10 cellular contexts compared by ENCODE assay signal in the genomic region with DNA sequence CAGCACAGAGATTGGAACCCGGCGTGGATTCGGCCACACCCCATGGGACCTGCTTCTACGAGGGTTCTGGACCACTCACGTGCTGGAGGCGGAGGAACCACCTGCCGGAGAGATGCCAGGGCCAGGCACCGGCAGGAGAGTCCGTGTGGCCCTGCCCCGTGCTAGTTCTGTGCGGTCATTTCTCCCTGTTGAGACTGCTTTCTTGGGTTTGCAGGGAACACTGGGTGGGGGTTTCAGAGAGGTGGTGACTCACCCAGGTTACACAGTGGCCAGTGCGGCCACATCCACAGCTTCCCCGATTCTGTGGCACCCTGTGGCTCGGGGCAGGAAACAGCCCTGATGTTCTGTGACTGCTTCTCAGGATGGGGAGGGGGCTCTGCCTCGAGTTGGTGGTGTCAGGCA. TPM values are rescaled to one million over a fixed set of nuclear protein-coding genes. Genes with fewer than 3 reads are reported as not detected.
DNase-seq lines count a peak whose midpoint lies in the region; ATAC-seq and TF ChIP-seq lines count a peak whose summit lies in the region.
"Had no signal": no experiment of that assay in that cellular context is flagged by ENCODE, and none has a peak within 500 bp of the region (broad histone marks: within the 10 kb centered on the region; RNA-seq: fewer than 3 reads in every experiment).

No MANE protein-coding gene starts in this region.

- peaks cover 6% of the 10 kb centered on the region for H3K36me3 Mint-ChIP-seq in MCF 10A (ENCODE audit: insufficient read depth, unreplicated experiment)
- H3K36me3 Mint-ChIP-seq in natural killer cell treated with Interleukin-12 subunit alpha and Interleukin-12 subunit beta and Interleukin-15 and Interleukin-18, amount 100 ng/mL, for 72 hours, result peaks cover 8% of the 10 kb centered on the region

- H3K27ac Mint-ChIP-seq in MCF 10A (ENCODE audit: low read depth, unreplicated experiment), result peak overlapping the region; percentile 70
- peak overlapping the region; percentile 60 to 78 for H3K27ac Mint-ChIP-seq in natural killer cell treated with Interleukin-12 subunit alpha and Interleukin-12 subunit beta and Interleukin-15 and Interleukin-18, amount 100 ng/mL, for 72 hours
- H3K27ac Mint-ChIP-seq: activated naive CD8-positive, alpha-beta T cell treated with anti-CD3 and anti-CD28 coated beads for 36 hours had no signal

- peaks cover 8% of the 10 kb centered on the region for H3K9me3 Mint-ChIP-seq in MCF 10A (ENCODE audit: unreplicated experiment)
- H3K9me3 Mint-ChIP-seq in natural killer cell treated with Interleukin-12 subunit alpha and Interleukin-12 subunit beta and Interleukin-15 and Interleukin-18, amount 100 ng/mL, for 72 hours, result peaks cover 6% of the 10 kb centered on the region

- H3K4me3 Mint-ChIP-seq in MCF 10A (ENCODE audit: unreplicated experiment), result peak overlapping the region; percentile 28
- H3K4me3 Mint-ChIP-seq in natural killer cell treated with Interleukin-12 subunit alpha and Interleukin-12 subunit beta and Interleukin-15 and Interleukin-18, amount 100 ng/mL, for 72 hours, result no peak overlapping the region
- H3K4me3 Mint-ChIP-seq: activated naive CD8-positive, alpha-beta T cell treated with anti-CD3 and anti-CD28 coated beads for 36 hours had no signal

- H3K27me3 Mint-ChIP-seq in MCF 10A (ENCODE audit: insufficient read depth, unreplicated experiment), result no peaks in the 10 kb centered on the region
- peaks cover 5% of the 10 kb centered on the region in 2 donors for H3K27me3 Mint-ChIP-seq in natural killer cell treated with Interleukin-12 subunit alpha and Interleukin-12 subunit beta and Interleukin-15 and Interleukin-18, amount 100 ng/mL, for 72 hours

- POLR2A ChIA-PET in MCF 10A (lab: Yijun Ruan, JAX), result interaction anchor here (0.6 to 2.7 kb wide), 13 partner anchors 8 to 446 kb away, joined by 3 to 13 read pairs (median 5); a partner anchor contains a TSS
- POLR2A ChIA-PET in HEK293T (lab: Yijun Ruan, JAX), result interaction anchor here (0.9 to 1.2 kb wide), 2 partner anchors 40 to 59 kb away, joined by 3 read pairs; a partner anchor contains a TSS

- peaks cover 15% of the 10 kb centered on the region for H3K4me1 Mint-ChIP-seq in MCF 10A (ENCODE audit: insufficient read depth, unreplicated experiment)
- H3K4me1 Mint-ChIP-seq in natural killer cell treated with Interleukin-12 subunit alpha and Interleukin-12 subunit beta and Interleukin-15 and Interleukin-18, amount 100 ng/mL, for 72 hours (ENCODE audit: low read depth in 2 of 2), result peaks cover 15 to 34% of the 10 kb centered on the region in 2 donors

- no peak for TF ChIP-seq CTCF in MCF 10A (IDR thresholded peaks at IDR 0.05; ENCODE audit: unreplicated experiment)

- BruUV-seq in MCF 10A (replicated peaks; lab: Mats Ljungman, UMichigan), result no TSS peak

- intact Hi-C loops in MCF 10A (cut with micrococcal nuclease), result loop anchor here (5.0 kb wide), 1 partner anchor 59 kb away; a partner anchor contains a TSS

- ATAC-seq in natural killer cell treated with Interleukin-12 subunit alpha and Interleukin-12 subunit beta and Interleukin-15 and Interleukin-18, amount 100 ng/mL, for 72 hours, result peak; percentile 36 to 49

- DNase-seq in CD1c-positive myeloid dendritic cell (ENCODE audit: extremely low spot score) (peak; percentile 80), M059J (ENCODE audit: low read depth) (peak; percentile 90), MCF 10A (ENCODE audit: unreplicated experiment) (peak; percentile 68), HEK293T (ENCODE audit: extremely low spot score) (no peak), DMS153 (lab: John Stamatoyannopoulos, UW) (no peak), NCI-H2081 (lab: John Stamatoyannopoulos, UW) (no peak), NCI-H524 treated with DMSO at 0.1 percent for 48 hours (lab: John Stamatoyannopoulos, UW) (no peak)
- peak; percentile 69 for DNase-seq in natural killer cell treated with Interleukin-12 subunit alpha and Interleukin-12 subunit beta and Interleukin-15 and Interleukin-18, amount 100 ng/mL, for 72 hours (ENCODE audit: low spot score)
- DNase-seq: NCI-H2171 had no signal

- CTCF ChIA-PET in MCF 10A (lab: Yijun Ruan, JAX) (interaction anchor here (0.7 to 2.4 kb wide), 7 partner anchors 12 to 400 kb away, joined by 3 to 20 read pairs (median 6); no protein-coding TSS in a partner anchor), HEK293T (lab: Yijun Ruan, JAX) (no interaction called here)

TF ChIP-seq in HEK293T, 16 proteins besides CTCF, POLR2A, EP300 and RAD21:
- no peak for TF ChIP-seq SUZ12 (IDR thresholded peaks at IDR 0.05)
- no peak for TF ChIP-seq NFRKB (IDR thresholded peaks at IDR 0.05)
- TF ChIP-seq HDGF (IDR thresholded peaks at IDR 0.05; ENCODE audit: borderline replicate concordance), result no peak
- TF ChIP-seq, protein P1, sequence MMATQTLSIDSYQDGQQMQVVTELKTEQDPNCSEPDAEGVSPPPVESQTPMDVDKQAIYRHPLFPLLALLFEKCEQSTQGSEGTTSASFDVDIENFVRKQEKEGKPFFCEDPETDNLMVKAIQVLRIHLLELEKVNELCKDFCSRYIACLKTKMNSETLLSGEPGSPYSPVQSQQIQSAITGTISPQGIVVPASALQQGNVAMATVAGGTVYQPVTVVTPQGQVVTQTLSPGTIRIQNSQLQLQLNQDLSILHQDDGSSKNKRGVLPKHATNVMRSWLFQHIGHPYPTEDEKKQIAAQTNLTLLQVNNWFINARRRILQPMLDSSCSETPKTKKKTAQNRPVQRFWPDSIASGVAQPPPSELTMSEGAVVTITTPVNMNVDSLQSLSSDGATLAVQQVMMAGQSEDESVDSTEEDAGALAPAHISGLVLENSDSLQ (IDR thresholded peaks at IDR 0.05), result no peak
- no peak for TF ChIP-seq TARDBP (IDR thresholded peaks at IDR 0.05)
- no peak for TF ChIP-seq SP1 (IDR thresholded peaks at IDR 0.05)
- TF ChIP-seq CTBP1 (IDR thresholded peaks at IDR 0.05; ENCODE audit: borderline replicate concordance), result no peak
- no peak for TF ChIP-seq L3MBTL2 (conservative IDR thresholded peaks at IDR 0.05)

RNA-seq across cellular contexts. Expression of a gene that starts 3.6 kb away (rescaled TPM):
- total RNA-seq in M059J (2014; rRNA removed; shearing (Covaris generic)), result 9.1 and 18.9 TPM in 2 replicates
- 118 and 135 TPM in 2 replicates for total RNA-seq in MCF 10A (2022)
- 1 to 10 TPM; 3.0 to 4.5 TPM for total RNA-seq in natural killer cell treated with Interleukin-12 subunit alpha and Interleukin-12 subunit beta and Interleukin-15 and Interleukin-18, amount 100 ng/mL, for 72 hours

RNA-seq across cellular contexts. Expression of a gene that starts 47.3 kb away (rescaled TPM):
- total RNA-seq in M059J (2014; rRNA removed; shearing (Covaris generic)), result 4.4 and 6.2 TPM in 2 replicates
- 5.7 and 6.9 TPM in 2 replicates for total RNA-seq in MCF 10A (2022)
- 1 to 10 TPM; 1.2 to 2.0 TPM for total RNA-seq in natural killer cell treated with Interleukin-12 subunit alpha and Interleukin-12 subunit beta and Interleukin-15 and Interleukin-18, amount 100 ng/mL, for 72 hours

RNA-seq across cellular contexts. Expression of a gene that starts 59.3 kb away (rescaled TPM):
- total RNA-seq in M059J (2014; rRNA removed; shearing (Covaris generic)), result 91.7 and 120 TPM in 2 replicates
- 103 TPM in 2 replicates for total RNA-seq in MCF 10A (2022)
- total RNA-seq in natural killer cell treated with Interleukin-12 subunit alpha and Interleukin-12 subunit beta and Interleukin-15 and Interleukin-18, amount 100 ng/mL, for 72 hours, result 100 to 1,000 TPM; 160 to 222 TPM

Comparison
In these comparisons a context has a peak if more than half of its experiments do, and no peak if none do; other contexts are left out.
1. DNase-seq: peak in CD1c-positive myeloid dendritic cell (single experiment), M059J (single experiment), MCF 10A (single experiment) and natural killer cell treated with Interleukin-12 subunit alpha and Interleukin-12 subunit beta and Interleukin-15 and Interleukin-18, amount 100 ng/mL, for 72 hours (single experiment); none in HEK293T (single experiment), DMS153 (single experiment), NCI-H2081 (0 of 2) and NCI-H524 treated with DMSO at 0.1 percent for 48 hours (single experiment).